ENCODE assay signal across 9 cellular contexts in the genomic region with DNA sequence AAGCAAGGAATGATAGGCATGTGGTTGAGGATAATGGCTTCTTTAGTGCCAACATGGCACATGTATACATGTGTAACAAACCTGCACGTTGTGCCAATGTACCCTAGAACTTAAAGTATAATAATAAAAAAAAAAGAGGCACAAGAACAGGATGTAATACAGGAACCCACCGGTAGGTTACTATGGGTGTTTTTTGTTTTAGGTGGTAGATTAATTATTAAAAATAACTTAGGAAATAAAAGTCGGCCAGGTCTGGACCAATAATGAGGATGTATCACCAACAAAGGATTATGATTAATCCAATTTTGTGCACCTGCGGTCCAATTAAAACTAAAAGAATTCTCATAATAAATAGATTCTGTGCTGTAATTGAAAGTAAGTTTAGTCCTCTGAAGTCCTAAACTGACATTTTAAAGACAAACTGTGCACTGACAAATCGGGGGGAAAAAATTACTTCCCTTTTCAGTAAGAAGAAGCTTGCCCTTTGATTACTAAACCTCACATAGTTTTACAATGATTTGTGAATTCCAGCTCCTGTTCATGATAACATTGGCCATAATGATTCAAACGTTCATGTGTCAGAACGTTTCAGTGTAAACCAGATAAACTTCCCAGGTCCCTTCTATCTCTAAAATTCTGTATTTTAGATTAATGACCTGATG.
A peak's percentile ranks its signal among the peaks of the same experiment; 100 is the strongest.
DNase-seq lines count a peak whose midpoint lies in the region; ATAC-seq, FAIRE-seq and TF ChIP-seq lines count a peak whose summit lies in the region.
"Had no signal": no experiment of that assay in that cellular context is flagged by ENCODE, and none has a peak within 500 bp of the region (broad histone marks: within the 10 kb centered on the region; RNA-seq: fewer than 3 reads in every experiment).

No MANE protein-coding gene starts in this region.

- TF ChIP-seq CTCF in GM10248 (IDR thresholded peaks at IDR 0.05; ENCODE audit: control extremely low read depth, extremely low read depth, low read depth, missing control alignments) (peak; percentile 7), GM12878 (IDR thresholded peaks at IDR 0.05 in 2 of 3, conservative IDR thresholded peaks at IDR 0.05 in 1 of 3; ENCODE audit: control insufficient read depth in 2 of 3, extremely low read depth in 1 of 3, insufficient read depth in 1 of 3, low read depth in 3 of 3, low read length in 3 of 3) (peak in 2 of 3 experiments; percentile 23 to 28; a peak in 2 of 6 replicates), omental fat pad (IDR thresholded peaks at IDR 0.05) (no peak), tibial nerve (IDR thresholded peaks at IDR 0.05) (peak in 1 of 5 experiments; percentile 19)

- H2AFZ ChIP-seq in GM12878 (ENCODE audit: control insufficient read depth, low read depth, low read length), result peak overlapping the region; percentile 91

- 0% methylated on average over 7 of the region's 7 CpGs for WGBS in GM12878 (ENCODE audit: insufficient coverage, insufficient replicate concordance, low lambda C conversion rate, missing lambda C conversion rate)
- WGBS in tibial nerve, 2 donors, result 45 to 49% methylated on average over 7 of the region's 7 CpGs

- DNase-seq in GM10248 (ENCODE audit: extremely low spot score) (no peak), MG63 (no peak), GM12878 (ENCODE audit: low read depth, low spot score) (no peak), omental fat pad (ENCODE audit: low spot score) (no peak), GOT3 (lab: John Stamatoyannopoulos, UW) (no peak), tibial nerve (ENCODE audit: low spot score in 2 of 2) (no peak), superior temporal gyrus (ENCODE audit: extremely low spot score) (no peak)
- DNase-seq in NK-92 treated with Interleukin-12 subunit alpha and Interleukin-12 subunit beta, amount 100 ng/mL, for 24 hours (lab: John Stamatoyannopoulos, UW), result no peak
- DNase-seq: left colon had no signal

- peaks cover 17% of the 10 kb centered on the region for H3K27me3 ChIP-seq in MG63
- H3K27me3 ChIP-seq in GM12878 (replicated peaks in 1 of 2; ENCODE audit: control insufficient read depth in 2 of 2, insufficient read depth in 2 of 2, low read length in 1 of 2), result no peaks in the 10 kb centered on the region
- H3K27me3 ChIP-seq in tibial nerve, result no peaks in the 10 kb centered on the region

- RAD21 ChIA-PET in GM12878 (lab: Charles Lee; ENCODE audit: unreplicated experiment), result interaction anchor here (0.6 to 15.8 kb wide), 11 partner anchors 8 to 699 kb away, joined by 3 to 441 read pairs (median 4); no protein-coding TSS in a partner anchor

- SMC1A ChIA-PET in GM12878 (lab: Charles Lee; ENCODE audit: uncharacterized antibody, unreplicated experiment), result interaction anchor here (0.8 to 15.2 kb wide), 18 partner anchors 10 to 699 kb away, joined by 3 to 262 read pairs (median 4); partner anchors contain the start of gene FAM162A

- CTCF ChIA-PET in GM10248 (lab: Yijun Ruan, JAX) (interaction anchor here (0.6 to 1.7 kb wide), 14 partner anchors 8 to 220 kb away, joined by 3 to 15 read pairs (median 3); no protein-coding TSS in a partner anchor), GM12878 (lab: Yijun Ruan, JAX) (interaction anchor here (0.9 to 6.3 kb wide), 12 partner anchors 10 to 150 kb away, joined by 3 to 62 read pairs (median 4); no protein-coding TSS in a partner anchor)

- no peaks in the 10 kb centered on the region for H3K36me3 ChIP-seq in MG63
- no peaks in the 10 kb centered on the region for H3K36me3 ChIP-seq in GM12878 (ENCODE audit: control insufficient read depth in 2 of 2, insufficient read depth in 2 of 2, low read length in 1 of 2)
- H3K36me3 ChIP-seq in tibial nerve, result no peaks in the 10 kb centered on the region

- TF ChIP-seq EP300 in GM12878 (IDR thresholded peaks at IDR 0.05; ENCODE audit: borderline replicate concordance in 1 of 2, control insufficient read depth in 1 of 2, low read depth in 2 of 2, low read length in 2 of 2) (no peak), tibial nerve (IDR thresholded peaks at IDR 0.05) (no peak)

- peak overlapping the region; percentile 61 for H3K9ac ChIP-seq in GM12878 (ENCODE audit: control insufficient read depth, insufficient read depth, low read length)

- H4K20me1 ChIP-seq in GM12878 (ENCODE audit: control insufficient read depth, insufficient read depth), result no peaks in the 10 kb centered on the region

- peak overlapping the region; percentile 56 for H3K4me2 ChIP-seq in GM12878 (ENCODE audit: control insufficient read depth, insufficient read depth)

- peak overlapping the region; percentile 45 for H3K4me3 ChIP-seq in MG63
- peak overlapping the region; percentile 66 for H3K4me3 ChIP-seq in GM12878
- H3K4me3 ChIP-seq in tibial nerve, result peak overlapping the region in 1 of 4 donors; percentile 10

- TF ChIP-seq RAD21 in GM12878 (IDR thresholded peaks at IDR 0.05; ENCODE audit: insufficient read depth, low read depth, low read length), result no peak

- TF ChIP-seq POLR2A in GM12878 (IDR thresholded peaks at IDR 0.05; ENCODE audit: low read depth, low read length) (no peak), tibial nerve (IDR thresholded peaks at IDR 0.05) (no peak)

- no peaks in the 10 kb centered on the region; the same call in 1 of the 2 replicates for H3K9me3 ChIP-seq in MG63
- no peaks in the 10 kb centered on the region for H3K9me3 ChIP-seq in GM12878 (replicated peaks; ENCODE audit: control insufficient read depth, insufficient read depth, low read length)
- H3K9me3 ChIP-seq in tibial nerve, result no peaks in the 10 kb centered on the region

- BruUV-seq in GM12878 (replicated peaks; lab: Mats Ljungman, UMichigan), result no TSS peak

- in situ Hi-C loops in GM12878 (cut with MboI), result no loop called here

- no peak for FAIRE-seq in GM12878 (lab: Jason Lieb, UNC)

- H3K27ac ChIP-seq in GM12878 (ENCODE audit: control insufficient read depth, insufficient read depth) (peak overlapping the region; percentile 63), tibial nerve (peak overlapping the region in 2 of 4 donors; percentile 9 to 16)

- H3K79me2 ChIP-seq in GM12878 (ENCODE audit: control insufficient read depth, insufficient read depth, low read length), result no peaks in the 10 kb centered on the region

- POLR2A ChIA-PET in GM10248 (lab: Yijun Ruan, JAX), result no interaction called here
- POLR2A ChIA-PET in GM12878 (lab: Charles Lee), result interaction anchor here (0.6 to 1.6 kb wide), 6 partner anchors 8 to 645 kb away, joined by 3 to 9 read pairs (median 6); no protein-coding TSS in a partner anchor

- intact Hi-C loops in GM12878 (cut with micrococcal nuclease; ENCODE audit: unreplicated experiment), result no loop called here

- H3K4me1 ChIP-seq in GM12878 (ENCODE audit: control insufficient read depth, insufficient read depth, low read length), result peaks cover 14% of the 10 kb centered on the region
- H3K4me1 ChIP-seq in tibial nerve, result peaks cover 0 to 4% (median 0%) of the 10 kb centered on the region in 4 donors

- ATAC-seq in GM12878, result peak; percentile 51
- peak; percentile 57 for ATAC-seq in omental fat pad (ENCODE audit: low FRiP score)
- ATAC-seq: left colon had no signal

TF ChIP-seq in GM12878, 131 proteins besides CTCF, POLR2A, EP300 and RAD21:
- TF ChIP-seq TCF7 (IDR thresholded peaks at IDR 0.05; ENCODE audit: borderline replicate concordance), result no peak
- no peak for TF ChIP-seq USF2 (IDR thresholded peaks at IDR 0.05; ENCODE audit: borderline replicate concordance, low read depth, low read length)
- peak; percentile 70 for TF ChIP-seq ZNF24 (IDR thresholded peaks at IDR 0.05)
- peak; percentile 50 for TF ChIP-seq ZNF384 (IDR thresholded peaks at IDR 0.05; ENCODE audit: borderline replicate concordance, low read depth, low read length)
- TF ChIP-seq, protein P1, sequence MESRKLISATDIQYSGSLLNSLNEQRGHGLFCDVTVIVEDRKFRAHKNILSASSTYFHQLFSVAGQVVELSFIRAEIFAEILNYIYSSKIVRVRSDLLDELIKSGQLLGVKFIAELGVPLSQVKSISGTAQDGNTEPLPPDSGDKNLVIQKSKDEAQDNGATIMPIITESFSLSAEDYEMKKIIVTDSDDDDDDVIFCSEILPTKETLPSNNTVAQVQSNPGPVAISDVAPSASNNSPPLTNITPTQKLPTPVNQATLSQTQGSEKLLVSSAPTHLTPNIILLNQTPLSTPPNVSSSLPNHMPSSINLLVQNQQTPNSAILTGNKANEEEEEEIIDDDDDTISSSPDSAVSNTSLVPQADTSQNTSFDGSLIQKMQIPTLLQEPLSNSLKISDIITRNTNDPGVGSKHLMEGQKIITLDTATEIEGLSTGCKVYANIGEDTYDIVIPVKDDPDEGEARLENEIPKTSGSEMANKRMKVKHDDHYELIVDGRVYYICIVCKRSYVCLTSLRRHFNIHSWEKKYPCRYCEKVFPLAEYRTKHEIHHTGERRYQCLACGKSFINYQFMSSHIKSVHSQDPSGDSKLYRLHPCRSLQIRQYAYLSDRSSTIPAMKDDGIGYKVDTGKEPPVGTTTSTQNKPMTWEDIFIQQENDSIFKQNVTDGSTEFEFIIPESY (IDR thresholded peaks at IDR 0.05), result no peak
- no peak for TF ChIP-seq SPI1 (IDR thresholded peaks at IDR 0.05; ENCODE audit: borderline replicate concordance, insufficient read depth, low read depth, low read length)
- no peak for TF ChIP-seq FOS (IDR thresholded peaks at IDR 0.05; ENCODE audit: borderline replicate concordance, extremely low read depth, insufficient read length)

Comparison
In these comparisons a context has a peak if more than half of its experiments do, and no peak if none do; other contexts are left out.
1. CTCF ChIP-seq: peak in GM10248 (single experiment) and GM12878 (2 of 3); none in omental fat pad (0 of 3).